ENCODE assay signal across 8 cellular contexts in the genomic region with DNA sequence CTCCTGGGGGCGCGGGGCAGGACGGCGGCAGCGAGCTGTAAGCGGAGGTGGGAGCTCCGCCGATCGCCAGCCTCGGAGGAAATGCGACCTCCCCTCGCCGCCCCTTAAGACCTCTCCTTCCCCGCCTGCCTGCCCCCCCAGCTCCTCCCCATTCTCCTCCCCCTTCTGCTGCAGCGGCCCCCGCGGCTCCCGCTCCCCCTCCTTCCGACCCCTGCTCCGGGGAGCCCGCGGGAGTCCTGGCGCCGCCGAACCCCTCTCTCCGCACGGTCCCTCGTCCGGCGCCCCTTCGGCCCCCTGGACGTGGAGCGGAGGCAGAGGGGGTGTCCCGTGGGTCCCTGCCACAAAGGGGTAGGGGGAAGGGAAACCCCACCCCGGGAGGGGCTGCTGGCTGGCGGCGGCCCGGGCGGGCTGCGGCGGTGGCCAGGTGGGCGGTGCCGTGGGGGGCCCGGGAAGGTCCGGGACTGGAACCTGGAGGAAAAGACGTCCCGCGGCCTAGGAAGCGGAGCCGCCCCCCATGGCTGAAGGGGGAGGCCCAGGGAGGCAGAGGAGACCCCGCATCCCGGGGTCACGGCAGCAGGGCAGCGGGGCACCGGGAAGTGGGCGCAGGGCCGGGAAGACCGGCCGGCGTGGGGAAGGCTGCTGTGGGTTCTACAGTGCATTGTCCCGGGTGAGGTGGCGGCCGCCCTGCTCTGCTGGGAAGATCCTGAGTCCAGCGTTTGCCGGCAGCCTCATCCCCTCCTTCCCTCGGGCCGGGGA. TPM values are rescaled to one million over a fixed set of nuclear protein-coding genes. Genes with fewer than 3 reads are reported as not detected.
DNase-seq lines count a peak whose midpoint lies in the region; ATAC-seq and TF ChIP-seq lines count a peak whose summit lies in the region.

A gene with protein sequence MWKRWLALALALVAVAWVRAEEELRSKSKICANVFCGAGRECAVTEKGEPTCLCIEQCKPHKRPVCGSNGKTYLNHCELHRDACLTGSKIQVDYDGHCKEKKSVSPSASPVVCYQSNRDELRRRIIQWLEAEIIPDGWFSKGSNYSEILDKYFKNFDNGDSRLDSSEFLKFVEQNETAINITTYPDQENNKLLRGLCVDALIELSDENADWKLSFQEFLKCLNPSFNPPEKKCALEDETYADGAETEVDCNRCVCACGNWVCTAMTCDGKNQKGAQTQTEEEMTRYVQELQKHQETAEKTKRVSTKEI (minus strand): TSS at position 79 of the 756 bp plus-strand sequence. CDS start 246 bp downstream, outside the sequence.

- H3K27me3 ChIP-seq in DND-41 (ENCODE audit: insufficient read depth, low read length, poor library complexity), result peaks cover 33% of the 10 kb centered on the region
- peaks cover 0 to 58% of the 10 kb centered on the region in 2 donors for H3K27me3 ChIP-seq in left lung

- H3K4me1 ChIP-seq in DND-41 (ENCODE audit: insufficient read depth, low read length) (peaks cover 8% of the 10 kb centered on the region; the same call in 1 of the 2 replicates), left lung (peaks cover 9 to 30% of the 10 kb centered on the region in 2 donors)

- H3K27me3 Mint-ChIP-seq in stimulated activated naive CD8-positive, alpha-beta T cell treated with anti-CD3 and anti-CD28 coated beads, Interleukin-15, Interleukin-2, amounts not matched to agents 100 ng/mL and 50 ng/mL, for 24 hours, result peaks cover 51% of the 10 kb centered on the region

- H4K20me1 ChIP-seq in DND-41 (ENCODE audit: insufficient read depth, low read length), result no peaks in the 10 kb centered on the region

- peaks cover 6% of the 10 kb centered on the region for H3K4me1 Mint-ChIP-seq in stimulated activated naive CD8-positive, alpha-beta T cell treated with anti-CD3 and anti-CD28 coated beads, Interleukin-15, Interleukin-2, amounts not matched to agents 100 ng/mL and 50 ng/mL, for 24 hours (ENCODE audit: low read depth)

- H3K4me3 ChIP-seq in DND-41 (ENCODE audit: low read depth in 1 of 2, low read length in 2 of 2) (peak within 1 kb of the TSS; percentile 0 to 49; a peak in 3 of 4 replicates), left lung (peak within 1 kb of the TSS; percentile 52 to 59)

- H3K36me3 Mint-ChIP-seq in stimulated activated naive CD8-positive, alpha-beta T cell treated with anti-CD3 and anti-CD28 coated beads, Interleukin-15, Interleukin-2, amounts not matched to agents 100 ng/mL and 50 ng/mL, for 24 hours (ENCODE audit: low read depth), result no peaks in the 10 kb centered on the region

- H3K27ac ChIP-seq in DND-41 (ENCODE audit: low read length), result no peak within 1 kb of the TSS
- peak within 1 kb of the TSS; percentile 79 to 89 for H3K27ac ChIP-seq in left lung

- H3K79me2 ChIP-seq in DND-41 (ENCODE audit: insufficient read depth, low read length), result no peaks in the 10 kb centered on the region

- H2AFZ ChIP-seq in DND-41 (ENCODE audit: low read depth, low read length), result peak within 1 kb of the TSS; percentile 49; the same call in 1 of the 2 replicates

- H3K27ac Mint-ChIP-seq in stimulated activated naive CD8-positive, alpha-beta T cell treated with anti-CD3 and anti-CD28 coated beads, Interleukin-15, Interleukin-2, amounts not matched to agents 100 ng/mL and 50 ng/mL, for 24 hours, result no peak within 1 kb of the TSS

- H3K9me3 ChIP-seq in DND-41 (ENCODE audit: insufficient read depth, low read length, severe bottlenecking), result no peaks in the 10 kb centered on the region
- no peaks in the 10 kb centered on the region for H3K9me3 ChIP-seq in left lung

- DNase-seq in DND-41 (no peak), NCI-H2227 (lab: John Stamatoyannopoulos, UW; ENCODE audit: unreplicated experiment) (peak; percentile 48), dermis microvascular lymphatic vessel endothelial cell (ENCODE audit: low read depth in 2 of 2) (peak in 1 of 2 donors; percentile 70), left lung (peak; percentile 59 to 79), GDM1 (lab: John Stamatoyannopoulos, UW) (no peak), GM19238 (ENCODE audit: insufficient read length, low spot score) (no peak), NCI-H2081 (lab: John Stamatoyannopoulos, UW) (no peak)

- intact Hi-C loops in left lung (cut with DNase I), result no loop called here

- H3K9ac ChIP-seq in DND-41 (ENCODE audit: low read depth, low read length), result peak within 1 kb of the TSS; percentile 37; the same call in 1 of the 2 replicates

- peaks cover 4% of the 10 kb centered on the region for H3K9me3 Mint-ChIP-seq in stimulated activated naive CD8-positive, alpha-beta T cell treated with anti-CD3 and anti-CD28 coated beads, Interleukin-15, Interleukin-2, amounts not matched to agents 100 ng/mL and 50 ng/mL, for 24 hours

- no peak for TF ChIP-seq CTCF in DND-41 (IDR thresholded peaks at IDR 0.05; ENCODE audit: borderline replicate concordance, extremely low read depth, low read length, poor library complexity, severe bottlenecking)
- no peak for TF ChIP-seq CTCF in left lung (IDR thresholded peaks at IDR 0.05)

- ATAC-seq in DND-41 (ENCODE audit: insufficient read depth, low read depth) (peak; percentile 39; the same call in 1 of the 3 replicates), left lung (peak; percentile 74)

- H3K4me3 Mint-ChIP-seq in stimulated activated naive CD8-positive, alpha-beta T cell treated with anti-CD3 and anti-CD28 coated beads, Interleukin-15, Interleukin-2, amounts not matched to agents 100 ng/mL and 50 ng/mL, for 24 hours, result peak within 1 kb of the TSS; percentile 77

- H3K4me2 ChIP-seq in DND-41 (ENCODE audit: insufficient read depth, low read length), result peak within 1 kb of the TSS; percentile 61

- no peaks in the 10 kb centered on the region for H3K36me3 ChIP-seq in DND-41 (ENCODE audit: insufficient read depth, low read length)
- no peaks in the 10 kb centered on the region for H3K36me3 ChIP-seq in left lung

RNA-seq across cellular contexts. Expression of the gene that starts here (rescaled TPM):
- total RNA-seq in dermis microvascular lymphatic vessel endothelial cell (95.3 and 136 TPM in 2 replicates), left lung (100 to 1,000 TPM; 265 to 530 TPM)

Comparison
In these comparisons a context has a peak if more than half of its experiments do, and no peak if none do; other contexts are left out.
1. DNase-seq: peak in NCI-H2227 (single experiment) and left lung (2 of 2); none in DND-41 (single experiment), GDM1 (single experiment), GM19238 (single experiment) and NCI-H2081 (0 of 2).